ENCODE assay signal across 10 cellular contexts in genomic region chr6:11343963-11344714, GRCh38.
DNase-seq lines count a peak whose midpoint lies in the region; ATAC-seq and TF ChIP-seq lines count a peak whose summit lies in the region.
"Had no signal": no experiment of that assay in that cellular context is flagged by ENCODE, and none has a peak within 500 bp of the region (broad histone marks: within the 10 kb centered on the region; RNA-seq: fewer than 3 reads in every experiment).

No MANE protein-coding gene starts in this region.

- CTCF ChIA-PET in Calu3 (lab: Charles Lee) = interaction anchor here (0.7 kb wide), 1 partner anchor 21 kb away, joined by 3 read pairs; no protein-coding TSS in a partner anchor

- intact Hi-C loops in Calu3 (cut with micrococcal nuclease; ENCODE audit: unreplicated experiment) = loop anchor here (1.0 to 5.0 kb wide), 3 partner anchors 88 to 153 kb away; partner anchors contain the start of gene NEDD9

- H3K27ac Mint-ChIP-seq in Calu3 (ENCODE audit: unreplicated experiment) (peak overlapping the region; percentile 87), nephron progenitor cell (no peak overlapping the region)

- H3K4me1 Mint-ChIP-seq in Calu3 (ENCODE audit: low read depth, unreplicated experiment) (peaks cover 37% of the 10 kb centered on the region), nephron progenitor cell (peaks cover 30% of the 10 kb centered on the region)

- TSS peak; percentile 85 for BruUV-seq in Calu3 (replicated peaks; lab: Mats Ljungman, UMichigan)

- H3K9me3 Mint-ChIP-seq in Calu3 (ENCODE audit: low read depth, unreplicated experiment) (peaks cover 4% of the 10 kb centered on the region), nephron progenitor cell (peaks cover 26% of the 10 kb centered on the region)

- peak; percentile 78 for ATAC-seq in esophagus mucosa
- ATAC-seq in omental fat pad (ENCODE audit: low FRiP score) = peak; percentile 60
- ATAC-seq: Panc1 had no signal

- H3K36me3 Mint-ChIP-seq in Calu3 (ENCODE audit: insufficient read depth, unreplicated experiment) = no peaks in the 10 kb centered on the region
- no peaks in the 10 kb centered on the region for H3K36me3 Mint-ChIP-seq in nephron progenitor cell (ENCODE audit: low read depth)

- DNase-seq in Calu3 = peak; percentile 64
- DNase-seq in LoVo (ENCODE audit: low spot score) = peak; percentile 88
- no peak for DNase-seq in omental fat pad (ENCODE audit: low spot score)
- DNase-seq in DMS114 treated with DMSO at 0.1 percent for 48 hours (lab: John Stamatoyannopoulos, UW; ENCODE audit: unreplicated experiment) = no peak
- DNase-seq in RKO (ENCODE audit: low spot score) = no peak
- DNase-seq in nephron progenitor cell = no peak
- DNase-seq: NCI-H345; stimulated activated CD8-positive, alpha-beta memory T cell treated with anti-CD3 and anti-CD28 coated beads, Interleukin-4, amount 100 ng/mL, for 48 hours had no signal

- H3K27me3 Mint-ChIP-seq in Calu3 (ENCODE audit: unreplicated experiment) (no peaks in the 10 kb centered on the region), nephron progenitor cell (ENCODE audit: low read depth, poor library complexity) (peaks cover 7% of the 10 kb centered on the region)

- no peak overlapping the region for H3K4me3 Mint-ChIP-seq in Calu3 (ENCODE audit: low read depth, unreplicated experiment)
- no peak overlapping the region for H3K4me3 Mint-ChIP-seq in nephron progenitor cell

- no peak for TF ChIP-seq CTCF in Calu3 (IDR thresholded peaks at IDR 0.05; ENCODE audit: unreplicated experiment)
- no peak for TF ChIP-seq CTCF in omental fat pad (IDR thresholded peaks at IDR 0.05)
- no peak for TF ChIP-seq CTCF in nephron progenitor cell (IDR thresholded peaks at IDR 0.05)

Comparison
In these comparisons a context has a peak if more than half of its experiments do, and no peak if none do; other contexts are left out.
1. DNase-seq: peak in Calu3 (single experiment) and LoVo (single experiment); none in omental fat pad (single experiment), DMS114 treated with DMSO at 0.1 percent for 48 hours (single experiment), RKO (single experiment) and nephron progenitor cell (single experiment).